15 cellular contexts compared by ENCODE assay signal in genomic region chr17:21718971-21719370, GRCh38. TPM values are rescaled to one million over a fixed set of nuclear protein-coding genes. Genes with fewer than 3 reads are reported as not detected.
"Had no signal": no experiment of that assay in that cellular context is flagged by ENCODE, and none has a peak within 500 bp of the region (broad histone marks: within the 10 kb centered on the region; RNA-seq: fewer than 3 reads in every experiment).

No MANE protein-coding gene starts in this region.

RNA-seq across cellular contexts. Expression of gene KCNJ18, which starts 26.6 kb away (rescaled TPM):
- total RNA-seq: activated B cell treated with CpG ODN at 0.5 μM for 24 hours; activated CD4-positive, alpha-beta memory T cell treated with anti-CD3 and anti-CD28 coated beads for 36 hours; activated CD4-positive, alpha-beta memory T cell treated with anti-CD3 and anti-CD28 coated beads, Interleukin-2, amount 10 ng/mL, durations not matched to agents 7 days and 5 days; activated CD4-positive, alpha-beta T cell treated with anti-CD3 and anti-CD28 coated beads for 36 hours; activated CD4-positive, alpha-beta T cell treated with anti-CD3 and anti-CD28 coated beads, Interleukin-2, amount 10 ng/mL, durations not matched to agents 24 days and 14 days; activated CD4-positive, alpha-beta T cell treated with anti-CD3 and anti-CD28 coated beads, Interleukin-2, amount 10 ng/mL, durations not matched to agents 7 days and 5 days; activated CD8-positive, alpha-beta memory T cell treated with anti-CD3 and anti-CD28 coated beads for 36 hours; activated CD8-positive, alpha-beta memory T cell treated with anti-CD3 and anti-CD28 coated beads, Interleukin-2, amount 10 ng/mL, durations not matched to agents 7 days and 5 days; activated CD8-positive, alpha-beta T cell treated with anti-CD3 and anti-CD28 coated beads for 36 hours; activated CD8-positive, alpha-beta T cell treated with anti-CD3 and anti-CD28 coated beads, Interleukin-2, amount 10 ng/mL, durations not matched to agents 7 days and 5 days; T-cell; T-helper 1 cell treated with Interleukin-12 subunit alpha and Interleukin-12 subunit beta and Interleukin-4 antibody, amounts not matched to agents 30 ng/mL and 1 ng/mL, for 36 hours; T-helper 17 cell; T-helper 2 cell treated with Interferon-gamma antibody and Interleukin-4, amounts not matched to agents 100 ng/mL and 5 ng/mL, for 36 hours; WTC11 had no signal
